10 cellular contexts compared by ENCODE assay signal in the genomic region with DNA sequence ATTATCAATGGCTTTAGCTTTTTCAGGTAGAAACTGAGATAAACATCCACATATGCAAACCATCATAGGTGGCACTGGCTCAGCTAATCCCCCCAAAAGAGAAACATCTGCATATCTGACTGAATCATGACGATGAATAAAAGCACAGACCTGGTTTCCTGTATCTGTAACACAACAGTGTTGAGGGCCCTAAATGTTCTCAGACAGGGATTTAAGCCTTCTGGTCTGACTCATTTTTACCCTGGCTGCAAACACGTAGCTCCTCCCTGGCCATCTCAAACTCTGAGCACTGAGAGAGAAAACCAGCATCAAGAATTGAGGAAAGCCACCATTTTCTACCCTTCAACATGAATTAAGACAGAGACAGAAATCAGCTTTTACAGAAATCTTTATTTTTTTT.
A peak's percentile ranks its signal among the peaks of the same experiment; 100 is the strongest.
DNase-seq lines count a peak whose midpoint lies in the region; ATAC-seq, FAIRE-seq and TF ChIP-seq lines count a peak whose summit lies in the region.
"Had no signal": no experiment of that assay in that cellular context is flagged by ENCODE, and none has a peak within 500 bp of the region (broad histone marks: within the 10 kb centered on the region; RNA-seq: fewer than 3 reads in every experiment).

No MANE protein-coding gene starts in this region.

- no peak for ATAC-seq in HG03460 (IDR thresholded peaks at IDR 0.05; ENCODE audit: unreplicated experiment)
- ATAC-seq: Panc1 had no signal

- H3K27me3 ChIP-seq in effector memory CD4-positive, alpha-beta T cell (replicated peaks; ENCODE audit: control insufficient read depth, insufficient read depth, low read length, poor library complexity, severe bottlenecking), result no peaks in the 10 kb centered on the region

- no peaks in the 10 kb centered on the region for H3K9me3 ChIP-seq in effector memory CD4-positive, alpha-beta T cell (ENCODE audit: control insufficient read depth, low read length)

- no peak overlapping the region for H3K4me3 ChIP-seq in effector memory CD4-positive, alpha-beta T cell (ENCODE audit: insufficient read depth, low read depth, low read length, poor library complexity, severe bottlenecking)

- peak overlapping the region; percentile 90 for H3K27ac ChIP-seq in effector memory CD4-positive, alpha-beta T cell (ENCODE audit: insufficient read depth, low read length, poor library complexity, severe bottlenecking)

- no peak for TF ChIP-seq POLR2A in H54 (IDR thresholded peaks at IDR 0.05; ENCODE audit: low read depth, low read length)

- H3K36me3 ChIP-seq in effector memory CD4-positive, alpha-beta T cell (ENCODE audit: control insufficient read depth, insufficient read depth, low read length), result peaks cover 5% of the 10 kb centered on the region

- peaks cover 66% of the 10 kb centered on the region for H3K4me1 ChIP-seq in effector memory CD4-positive, alpha-beta T cell (ENCODE audit: control insufficient read depth, insufficient read depth, low read length, poor library complexity, severe bottlenecking)

- peak; percentile 10 for DNase-seq in H54 (ENCODE audit: insufficient read length, low spot score)
- DNase-seq in activated CD4-positive, alpha-beta T cell treated with anti-CD3 and anti-CD28 coated beads for 48 hours, result peak; percentile 63
- DNase-seq in effector memory CD4-positive, alpha-beta T cell, result no peak
- DNase-seq in stimulated activated CD4-positive, alpha-beta T cell treated with anti-CD3 and anti-CD28 coated beads, Interleukin-4, amount 100 ng/mL, for 24 hours, result peak; percentile 60
- no peak for DNase-seq in NCI-H345 treated with DMSO at 0.1 percent for 48 hours (lab: John Stamatoyannopoulos, UW; ENCODE audit: unreplicated experiment)
- no peak for DNase-seq in NCI-H1417 treated with DMSO at 0.1 percent for 48 hours (lab: John Stamatoyannopoulos, UW)
- no peak for DNase-seq in NCI-H1048 (lab: John Stamatoyannopoulos, UW)

- peak; percentile 52 for FAIRE-seq in H54 (lab: Jason Lieb, UNC)
- FAIRE-seq: GM18507 had no signal

Comparison
In these comparisons a context has a peak if more than half of its experiments do, and no peak if none do; other contexts are left out.
1. DNase-seq: peak in H54 (single experiment), activated CD4-positive, alpha-beta T cell treated with anti-CD3 and anti-CD28 coated beads for 48 hours (single experiment) and stimulated activated CD4-positive, alpha-beta T cell treated with anti-CD3 and anti-CD28 coated beads, Interleukin-4, amount 100 ng/mL, for 24 hours (single experiment); none in effector memory CD4-positive, alpha-beta T cell (0 of 3), NCI-H345 treated with DMSO at 0.1 percent for 48 hours (single experiment), NCI-H1417 treated with DMSO at 0.1 percent for 48 hours (single experiment) and NCI-H1048 (single experiment).